Comparison of ENCODE assay signal across 12 cellular contexts in genomic region chr7:6161463-6162330, GRCh38. TPM values are rescaled to one million over a fixed set of nuclear protein-coding genes. Genes with fewer than 3 reads are reported as not detected.
A peak's percentile ranks its signal among the peaks of the same experiment; 100 is the strongest.
DNase-seq lines count a peak whose midpoint lies in the region; ATAC-seq, FAIRE-seq and TF ChIP-seq lines count a peak whose summit lies in the region.
"Had no signal": no experiment of that assay in that cellular context is flagged by ENCODE, and none has a peak within 500 bp of the region (broad histone marks: within the 10 kb centered on the region; RNA-seq: fewer than 3 reads in every experiment).

No MANE protein-coding gene starts in this region.

- POLR2A ChIA-PET in naive thymus-derived CD8-positive, alpha-beta T cell (lab: Charles Lee), result no interaction called here

- peak; percentile 20 for FAIRE-seq in GM12891 (lab: Jason Lieb, UNC)

- peaks cover 23% of the 10 kb centered on the region for H3K4me1 Mint-ChIP-seq in type B pancreatic cell (ENCODE audit: unreplicated experiment)
- H3K4me1 Mint-ChIP-seq in naive thymus-derived CD8-positive, alpha-beta T cell, result peaks cover 0 to 2% (median 0%) of the 10 kb centered on the region in 4 donors

- no peak overlapping the region for H3K4me3 Mint-ChIP-seq in type B pancreatic cell
- H3K4me3 Mint-ChIP-seq in naive thymus-derived CD8-positive, alpha-beta T cell, result no peak overlapping the region
- H3K4me3 Mint-ChIP-seq: IgD-negative memory B cell; neural progenitor cell; T-helper 1 cell treated with Interleukin-12 subunit alpha and Interleukin-12 subunit beta and Interleukin-4 antibody, amounts not matched to agents 30 μg/mL and 1 μg/mL, for 36 hours had no signal

- no peaks in the 10 kb centered on the region for H3K27me3 Mint-ChIP-seq in type B pancreatic cell
- H3K27me3 Mint-ChIP-seq in naive thymus-derived CD8-positive, alpha-beta T cell, result no peaks in the 10 kb centered on the region
- H3K27me3 Mint-ChIP-seq: IgD-negative memory B cell had no signal

- no peak for TF ChIP-seq CTCF in type B pancreatic cell (conservative IDR thresholded peaks at IDR 0.05)

- TF ChIP-seq POLR2A in GM12891 (IDR thresholded peaks at IDR 0.05; ENCODE audit: low read depth, low read length), result no peak

- intact Hi-C loops in posterior vena cava (cut with DNase I), result loop anchor here (2.0 to 10.0 kb wide), 3 partner anchors 103 to 163 kb away; no protein-coding TSS in a partner anchor

- peak; percentile 79 for ATAC-seq in GM21390 (IDR thresholded peaks at IDR 0.05; ENCODE audit: unreplicated experiment)
- no peak for ATAC-seq in naive thymus-derived CD8-positive, alpha-beta T cell

- peaks cover 24% of the 10 kb centered on the region for H3K36me3 Mint-ChIP-seq in type B pancreatic cell
- H3K36me3 Mint-ChIP-seq in naive thymus-derived CD8-positive, alpha-beta T cell, result peaks cover 0 to 55% (median 3%) of the 10 kb centered on the region in 3 donors

- H3K9me3 Mint-ChIP-seq in type B pancreatic cell, result no peaks in the 10 kb centered on the region
- no peaks in the 10 kb centered on the region for H3K9me3 Mint-ChIP-seq in naive thymus-derived CD8-positive, alpha-beta T cell
- H3K9me3 Mint-ChIP-seq: IgD-negative memory B cell; neural progenitor cell; T-helper 1 cell treated with Interleukin-12 subunit alpha and Interleukin-12 subunit beta and Interleukin-4 antibody, amounts not matched to agents 30 μg/mL and 1 μg/mL, for 36 hours had no signal

- no peak overlapping the region for H3K27ac Mint-ChIP-seq in type B pancreatic cell
- H3K27ac Mint-ChIP-seq in naive thymus-derived CD8-positive, alpha-beta T cell, result peak overlapping the region in 2 of 10 donors; percentile 53 to 66
- H3K27ac Mint-ChIP-seq: IgD-negative memory B cell; neural progenitor cell; T-helper 1 cell treated with Interleukin-12 subunit alpha and Interleukin-12 subunit beta and Interleukin-4 antibody, amounts not matched to agents 30 μg/mL and 1 μg/mL, for 36 hours had no signal

- DNase-seq in GM12891 (ENCODE audit: insufficient read length, low spot score) (no peak), MV-4-11 (lab: John Stamatoyannopoulos, UW) (peak; percentile 52), posterior vena cava (ENCODE audit: low spot score) (peak; percentile 45), type B pancreatic cell (ENCODE audit: extremely low spot score, unreplicated experiment) (no peak), cortex of kidney (lab: John Stamatoyannopoulos, UW) (no peak)
- DNase-seq in naive thymus-derived CD8-positive, alpha-beta T cell, result no peak
- DNase-seq: Calu3; stimulated activated CD4-positive, alpha-beta T cell treated with anti-CD3 and anti-CD28 coated beads, Interleukin-12 subunit alpha, Interleukin-12 subunit beta, amount 100 ng/mL, for 4 hours had no signal

TF ChIP-seq in GM12891, 5 proteins besides CTCF, POLR2A, EP300 and RAD21:
- TF ChIP-seq TAF1 (IDR thresholded peaks at IDR 0.05; ENCODE audit: low read depth, low read length) (no peak), PAX5 (IDR thresholded peaks at IDR 0.05; ENCODE audit: insufficient read depth, low read length, severe bottlenecking) (no peak), SPI1 (IDR thresholded peaks at IDR 0.05; ENCODE audit: low read depth, low read length) (no peak), POLR2AphosphoS5 (IDR thresholded peaks at IDR 0.05; ENCODE audit: low read depth, low read length) (no peak), POU2F2 (IDR thresholded peaks at IDR 0.05; ENCODE audit: low read depth, low read length) (no peak)
TF ChIP-seq in GM12891: peak in this region for 0.

RNA-seq across cellular contexts. Expression of gene USP42, which starts 56.9 kb away (rescaled TPM):
- 2.7 TPM for polyA plus RNA-seq in GM12891 (2012; ENCODE audit: low read depth, missing spikeins)
- total RNA-seq in posterior vena cava, result 10 to 100 TPM in 1 of 2 donors, 1 to 10 TPM in 1; 8.3 to 11.2 TPM
- 17.0 and 19.7 TPM in 2 replicates for total RNA-seq in type B pancreatic cell (ENCODE audit: low replicate concordance)
- 10 to 100 TPM; 18.3 to 19.4 TPM for total RNA-seq in naive thymus-derived CD8-positive, alpha-beta T cell
- 10 to 100 TPM in 1 of 3 donors, 1 to 10 TPM in 2; 4.9 to 13.0 (median 7.9) TPM for polyA plus RNA-seq in naive thymus-derived CD8-positive, alpha-beta T cell

Comparison
In these comparisons a context has a peak if more than half of its experiments do, and no peak if none do; other contexts are left out.
1. DNase-seq: peak in MV-4-11 (single experiment) and posterior vena cava (single experiment); none in GM12891 (single experiment), type B pancreatic cell (single experiment), cortex of kidney (single experiment) and naive thymus-derived CD8-positive, alpha-beta T cell (0 of 10).